In the genomic region with DNA sequence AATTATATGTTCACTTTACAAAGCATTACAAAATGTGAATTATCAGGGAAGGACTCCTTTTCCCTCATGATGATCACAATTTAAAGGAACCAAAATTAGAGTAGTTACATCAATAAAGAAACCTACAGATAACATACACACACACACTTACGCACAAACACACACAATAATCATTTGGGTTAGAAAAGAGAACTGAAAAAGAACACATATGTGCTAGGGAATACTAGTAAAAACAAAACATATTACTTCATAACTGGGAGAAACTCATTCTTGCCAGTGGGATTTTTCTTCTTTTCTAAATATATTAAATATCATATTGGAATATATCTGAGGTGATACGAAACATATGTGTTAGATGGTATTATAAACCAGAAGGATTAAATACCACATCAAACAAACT, we compare ENCODE assay signal across 24 cellular contexts. TPM values are rescaled to one million over a fixed set of nuclear protein-coding genes. Genes with fewer than 3 reads are reported as not detected.
DNase-seq lines count a peak whose midpoint lies in the region; ATAC-seq, FAIRE-seq and TF ChIP-seq lines count a peak whose summit lies in the region.
"Had no signal": no experiment of that assay in that cellular context is flagged by ENCODE, and none has a peak within 500 bp of the region (broad histone marks: within the 10 kb centered on the region; RNA-seq: fewer than 3 reads in every experiment).

No MANE protein-coding gene starts in this region.

- H3K4me1 ChIP-seq in A549 (peaks cover 14% of the 10 kb centered on the region), GM12878 (ENCODE audit: control insufficient read depth, insufficient read depth, low read length) (no peaks in the 10 kb centered on the region), sigmoid colon (peaks cover 0 to 28% (median 27%) of the 10 kb centered on the region in 4 donors)

- H4K20me1 ChIP-seq in GM12878 (ENCODE audit: control insufficient read depth, insufficient read depth): no peaks in the 10 kb centered on the region

- no peaks in the 10 kb centered on the region for H3K9me3 Mint-ChIP-seq in activated T-cell treated with anti-CD3 and anti-CD28 coated beads, Interleukin-2, amount 50 U/mL, for 24 hours

- TF ChIP-seq POLR2A in A549 (IDR thresholded peaks at IDR 0.05; ENCODE audit: low read length): no peak
- no peak for TF ChIP-seq POLR2A in GM12878 (IDR thresholded peaks at IDR 0.05; ENCODE audit: low read depth, low read length)
- TF ChIP-seq POLR2A in sigmoid colon (IDR thresholded peaks at IDR 0.05): no peak

- no peak overlapping the region for H3K27ac Mint-ChIP-seq in activated T-cell treated with anti-CD3 and anti-CD28 coated beads, Interleukin-2, amount 50 U/mL, for 24 hours
- H3K27ac Mint-ChIP-seq: CD8-positive, alpha-beta memory T cell had no signal

- H3K79me2 ChIP-seq in GM12878 (ENCODE audit: control insufficient read depth, insufficient read depth, low read length): no peaks in the 10 kb centered on the region

- TF ChIP-seq RAD21 in A549 (conservative IDR thresholded peaks at IDR 0.05 in 1 of 2, IDR thresholded peaks at IDR 0.05 in 1 of 2) (no peak), GM12878 (IDR thresholded peaks at IDR 0.05; ENCODE audit: insufficient read depth, low read depth, low read length) (no peak)

- CTCF ChIA-PET in A549 (lab: Yijun Ruan, JAX) (no interaction called here), GM12878 (lab: Yijun Ruan, JAX) (no interaction called here)

- no peak overlapping the region for H3K4me3 Mint-ChIP-seq in activated T-cell treated with anti-CD3 and anti-CD28 coated beads, Interleukin-2, amount 50 U/mL, for 24 hours
- H3K4me3 Mint-ChIP-seq: CD8-positive, alpha-beta memory T cell had no signal

- SMC1A ChIA-PET in GM12878 (lab: Charles Lee; ENCODE audit: uncharacterized antibody, unreplicated experiment): no interaction called here

- TF ChIP-seq CTCF in A549 (IDR thresholded peaks at IDR 0.05) (no peak), GM12878 (IDR thresholded peaks at IDR 0.05 in 2 of 3, conservative IDR thresholded peaks at IDR 0.05 in 1 of 3; ENCODE audit: control insufficient read depth in 2 of 3, extremely low read depth in 1 of 3, insufficient read depth in 1 of 3, low read depth in 3 of 3, low read length in 3 of 3) (no peak), sigmoid colon (IDR thresholded peaks at IDR 0.05) (no peak)

- POLR2A ChIA-PET in A549 (lab: Yijun Ruan, JAX) (no interaction called here), GM12878 (lab: Charles Lee) (no interaction called here)

- H2AFZ ChIP-seq in GM12878 (ENCODE audit: control insufficient read depth, low read depth, low read length): no peak overlapping the region
- H2AFZ ChIP-seq: GM23248 had no signal

- BruUV-seq in GM12878 (replicated peaks; lab: Mats Ljungman, UMichigan): no TSS peak

- H3K9ac ChIP-seq in GM12878 (ENCODE audit: control insufficient read depth, insufficient read depth, low read length): no peak overlapping the region
- H3K9ac ChIP-seq: GM23248 had no signal

- DNase-seq in A549 (ENCODE audit: low read depth in 1 of 2, low spot score in 1 of 2) (no peak), GM12878 (ENCODE audit: low read depth, low spot score) (no peak), sigmoid colon (no peak), H4 (ENCODE audit: low spot score) (no peak)
- no peak for DNase-seq in activated CD4-positive, alpha-beta T cell treated with anti-CD3 and anti-CD28 coated beads for 1 hour
- no peak for DNase-seq in activated T-cell treated with anti-CD3 and anti-CD28 coated beads, Interleukin-2, amount 50 U/mL, for 24 hours
- no peak for DNase-seq in stimulated activated CD8-positive, alpha-beta memory T cell treated with anti-CD3 and anti-CD28 coated beads, Interleukin-4, amount 100 ng/mL, for 48 hours
- DNase-seq: C1 segment of cervical spinal cord; CD8-positive, alpha-beta memory T cell; DMS53; EL; GM23248; Kasumi-1; MM.1S; NCI-H1105; NCI-H2081 treated with DMSO at 0.1 percent for 48 hours; NCI-H510A; NCI-H748 treated with DMSO at 0.1 percent for 48 hours; NK-92 treated with Interleukin-12 subunit alpha and Interleukin-12 subunit beta, amount 100 ng/mL, for 24 hours; SHP77 had no signal

- no peak for ATAC-seq in A549
- peak; percentile 65 for ATAC-seq in GM18868 (IDR thresholded peaks at IDR 0.05; ENCODE audit: unreplicated experiment)
- ATAC-seq in GM12878: peak; percentile 63

- FAIRE-seq in A549 (lab: Jason Lieb, UNC) (no peak), GM12878 (lab: Jason Lieb, UNC) (no peak)
- FAIRE-seq: GM12892 had no signal

- H3K36me3 ChIP-seq in GM12878 (ENCODE audit: control insufficient read depth in 2 of 2, insufficient read depth in 2 of 2, low read length in 1 of 2) (no peaks in the 10 kb centered on the region), sigmoid colon (no peaks in the 10 kb centered on the region)

- TF ChIP-seq EP300 in A549 (IDR thresholded peaks at IDR 0.05) (no peak), GM12878 (IDR thresholded peaks at IDR 0.05; ENCODE audit: borderline replicate concordance in 1 of 2, control insufficient read depth in 1 of 2, low read depth in 2 of 2, low read length in 2 of 2) (no peak), sigmoid colon (IDR thresholded peaks at IDR 0.05) (no peak)

- no peaks in the 10 kb centered on the region for H3K36me3 Mint-ChIP-seq in activated T-cell treated with anti-CD3 and anti-CD28 coated beads, Interleukin-2, amount 50 U/mL, for 24 hours (ENCODE audit: low read depth)
- H3K36me3 Mint-ChIP-seq: CD8-positive, alpha-beta memory T cell had no signal

- H3K4me2 ChIP-seq in A549 (peak overlapping the region; percentile 44), GM12878 (ENCODE audit: control insufficient read depth, insufficient read depth) (no peak overlapping the region)

- 93% methylated on average over 2 of the region's 2 CpGs for WGBS in A549 (ENCODE audit: missing lambda C conversion rate)
- whole genome bisulfite sequencing in GM12878 (ENCODE audit: insufficient coverage, insufficient replicate concordance, low lambda C conversion rate, missing lambda C conversion rate): 0% methylated on average over 2 of the region's 2 CpGs
- WGBS in sigmoid colon, 2 donors: 86 to 91% methylated on average over 2 of the region's 2 CpGs

- intact Hi-C loops in GM12878 (cut with micrococcal nuclease; ENCODE audit: unreplicated experiment): no loop called here
- intact Hi-C loops in sigmoid colon (cut with DNase I): loop anchor here (5.0 kb wide), 1 partner anchor 39 kb away; no protein-coding TSS in a partner anchor

- H3K27ac ChIP-seq in A549 (peak overlapping the region; percentile 55 to 73; a peak in 4 of 6 replicates), GM12878 (ENCODE audit: control insufficient read depth, insufficient read depth) (no peak overlapping the region), sigmoid colon (peak overlapping the region in 3 of 4 donors; percentile 54 to 69 (median 59))
- H3K27ac ChIP-seq: GM23248, SK-N-MC had no signal

- H3K27me3 ChIP-seq in GM12878 (replicated peaks in 1 of 2; ENCODE audit: control insufficient read depth in 2 of 2, insufficient read depth in 2 of 2, low read length in 1 of 2) (no peaks in the 10 kb centered on the region), sigmoid colon (no peaks in the 10 kb centered on the region)

- H3K9me3 ChIP-seq in A549 (no peaks in the 10 kb centered on the region), GM12878 (replicated peaks; ENCODE audit: control insufficient read depth, insufficient read depth, low read length) (no peaks in the 10 kb centered on the region), sigmoid colon (no peaks in the 10 kb centered on the region)

- no peaks in the 10 kb centered on the region for H3K27me3 Mint-ChIP-seq in activated T-cell treated with anti-CD3 and anti-CD28 coated beads, Interleukin-2, amount 50 U/mL, for 24 hours
- H3K27me3 Mint-ChIP-seq: CD8-positive, alpha-beta memory T cell had no signal

- RAD21 ChIA-PET in GM12878 (lab: Charles Lee; ENCODE audit: unreplicated experiment): no interaction called here

- H3K4me3 ChIP-seq in A549: no peak overlapping the region
- no peak overlapping the region for H3K4me3 ChIP-seq in GM12878
- H3K4me3 ChIP-seq in sigmoid colon: no peak overlapping the region
- H3K4me3 ChIP-seq: GM23248, SK-N-MC had no signal

- in situ Hi-C loops in GM12878 (cut with MboI): no loop called here

- no peaks in the 10 kb centered on the region for H3K4me1 Mint-ChIP-seq in activated T-cell treated with anti-CD3 and anti-CD28 coated beads, Interleukin-2, amount 50 U/mL, for 24 hours (ENCODE audit: low read depth)
- H3K4me1 Mint-ChIP-seq: CD8-positive, alpha-beta memory T cell had no signal

TF ChIP-seq in A549, 52 proteins besides CTCF, POLR2A, EP300 and RAD21 (continues in another document):
- TF ChIP-seq KDM1A (IDR thresholded peaks at IDR 0.05; ENCODE audit: low read depth) (no peak), SREBF2 (IDR thresholded peaks at IDR 0.05) (no peak), JUN (IDR thresholded peaks at IDR 0.05) (no peak)

TF ChIP-seq in GM12878, 131 proteins besides CTCF, POLR2A, EP300 and RAD21 (continues in another document):
- TF ChIP-seq MYB (IDR thresholded peaks at IDR 0.05; ENCODE audit: borderline replicate concordance, low read depth, low read length) (no peak), ASH2L (IDR thresholded peaks at IDR 0.05; ENCODE audit: borderline replicate concordance, low read depth) (no peak)

RNA-seq across cellular contexts. Expression of gene FIGN, which starts 42.3 kb away (rescaled TPM):
- polyA plus RNA-seq in A549 (2011; rRNA removed) (3.8 and 5.9 TPM in 2 replicates), A549 (2017; fragmentation: RNase III; extraction: RNeasy Plus Mini Kit Qiagen cat#74134 plus additional on column Dnase treatment) (1.8 to 1.9 TPM (median 1.9 TPM) in 3 replicates), GM12878 (2011; rRNA removed) (not detected in 2 replicates), GM12878 (2014; fragmentation: Illumina TruSeq; extraction: Trizol) (not detected in 2 replicates), GM12878 (2014; fragmentation: Nextera tagmentation; extraction: Ambion mirVana) (not detected), GM12878 (2014; rRNA removed) (not detected in 2 replicates), GM12878 (2016; fragmentation: Nextera tagmentation; extraction: Ambion mirVana) (under 1 TPM in 1 of 2 experiments, not detected in 1; 0.01 TPM), sigmoid colon (under 1 TPM in 2 of 3 donors, not detected in 1; under 0.01 to 0.60 TPM)
- 0.73 and 0.75 TPM in 2 replicates for polyA plus RNA-seq in A549 (2012; cell fraction: cytosol; rRNA removed)
- 1.4 and 2.2 TPM in 2 replicates for polyA plus RNA-seq in A549 (2012; cell fraction: nucleus; rRNA removed)
- polyA minus RNA-seq in A549 (2011; rRNA and poly(A)+ RNA removed): 5.1 and 6.2 TPM in 2 replicates
- not detected in 2 replicates for total RNA-seq in GM12878 (2013; cell fraction: nucleolus; rRNA removed)
- total RNA-seq in GM12878 (2014; rRNA removed) (under 0.01 TPM in 1 of 2 replicates, not detected in the other), GM12878 (2014; rRNA removed; fragmentation: Illumina TruSeq; extraction: Trizol) (not detected in 2 replicates), GM12878 (2021) (not detected in 2 replicates), sigmoid colon (1 to 10 TPM; 2.9 to 8.0 (median 5.9) TPM)
- not detected for polyA plus RNA-seq in GM12878 (2011; ENCODE audit: low read depth)
- under 0.01 TPM in 1 of 2 replicates, not detected in the other for polyA plus RNA-seq in GM12878 (2011; cell fraction: cytosol; rRNA removed)
- polyA plus RNA-seq in GM12878 (2011; cell fraction: nucleus; rRNA removed): not detected in 2 replicates
- not detected in 2 replicates for polyA plus RNA-seq in GM12878 (2012)
- not detected in 2 replicates for polyA minus RNA-seq in GM12878 (2011; rRNA and poly(A)+ RNA removed)
- polyA minus RNA-seq in GM12878 (2011; cell fraction: cytosol; rRNA and poly(A)+ RNA removed): not detected in 2 replicates
- polyA minus RNA-seq in GM12878 (2011; cell fraction: nucleus; rRNA and poly(A)+ RNA removed): not detected in 2 replicates
- 2.4 and 2.7 TPM in 2 replicates for total RNA-seq in H4 (2014; rRNA removed; shearing (Covaris generic))
- total RNA-seq: CD8-positive, alpha-beta memory T cell; OCI-LY7 had no signal
- polyA plus RNA-seq: CD8-positive, alpha-beta memory T cell had no signal

Comparison
In these comparisons a context has a peak if more than half of its experiments do, and no peak if none do; other contexts are left out.
1. ATAC-seq: peak in GM18868 (single experiment) and GM12878 (single experiment); none in A549 (0 of 2).
2. Of the 24 proteins assayed by ChIP-seq in both GM12878 and A549: peak only in GM12878: JUNB; only in A549: none; in both: none; in neither: 23.